8 cellular contexts compared by ENCODE assay signal in genomic region chr9:78234810-78235209, GRCh38. TPM values are rescaled to one million over a fixed set of nuclear protein-coding genes. Genes with fewer than 3 reads are reported as not detected.
A peak's percentile ranks its signal among the peaks of the same experiment; 100 is the strongest.
DNase-seq lines count a peak whose midpoint lies in the region; ATAC-seq, FAIRE-seq and TF ChIP-seq lines count a peak whose summit lies in the region.

No MANE protein-coding gene starts in this region.

- TF ChIP-seq CTCF in AG04450 (IDR thresholded peaks at IDR 0.05; ENCODE audit: low read depth, low read length) = no peak
- TF ChIP-seq CTCF in bronchial epithelial cell (IDR thresholded peaks at IDR 0.05; ENCODE audit: insufficient read depth, low read length, severe bottlenecking) = no peak
- no peak for TF ChIP-seq CTCF in mesothelial cell of epicardium (IDR thresholded peaks at IDR 0.05; ENCODE audit: unreplicated experiment)

- H3K27me3 ChIP-seq in AG04450 (ENCODE audit: control insufficient read depth, insufficient read depth, low read length) = no peaks in the 10 kb centered on the region
- H3K27me3 ChIP-seq in HUES6 (ENCODE audit: control insufficient read depth, insufficient read depth, low read length) = no peaks in the 10 kb centered on the region
- no peaks in the 10 kb centered on the region for H3K27me3 ChIP-seq in bronchial epithelial cell (ENCODE audit: control insufficient read depth, insufficient read depth, low read length)

- peak overlapping the region; percentile 80 for H3K4me3 ChIP-seq in AG04450 (ENCODE audit: low read depth, low read length)
- peak overlapping the region; percentile 96 for H3K4me3 ChIP-seq in HUES6 (ENCODE audit: low read depth, low read length)
- H3K4me3 ChIP-seq in bronchial epithelial cell (ENCODE audit: low read depth, low read length) = peak overlapping the region; percentile 86

- H3K4me1 Mint-ChIP-seq in mesothelial cell of epicardium = peaks cover 21% of the 10 kb centered on the region

- POLR2A ChIA-PET in AG04450 (lab: Yijun Ruan, JAX) = no interaction called here

- DNase-seq in AG04450 (ENCODE audit: low read depth, low spot score) (no peak), bronchial epithelial cell (ENCODE audit: low read depth) (peak; percentile 17), mesothelial cell of epicardium (ENCODE audit: low spot score in 2 of 2, unreplicated experiment in 2 of 2) (no peak)
- no peak for DNase-seq in activated CD8-positive, alpha-beta memory T cell treated with anti-CD3 and anti-CD28 coated beads, Interleukin-2, amount 50 U/mL, for 4 hours

- peak overlapping the region; percentile 97 for H3K4me3 Mint-ChIP-seq in mesothelial cell of epicardium

- H3K36me3 ChIP-seq in HUES6 (ENCODE audit: control insufficient read depth, insufficient read depth, low read length) = peaks cover 9% of the 10 kb centered on the region
- H3K36me3 ChIP-seq in bronchial epithelial cell (ENCODE audit: control insufficient read depth, insufficient read depth, low read length) = no peaks in the 10 kb centered on the region

- H3K36me3 Mint-ChIP-seq in mesothelial cell of epicardium = no peaks in the 10 kb centered on the region

- CTCF ChIA-PET in AG04450 (lab: Charles Lee) = no interaction called here

- no peaks in the 10 kb centered on the region for H3K9me3 Mint-ChIP-seq in mesothelial cell of epicardium

- H3K4me1 ChIP-seq in HUES6 (ENCODE audit: control insufficient read depth, insufficient read depth, low read length) = peaks cover 3% of the 10 kb centered on the region

- H3K27ac ChIP-seq in AG04450 (ENCODE audit: low read depth, low read length) (no peak overlapping the region), HUES6 (ENCODE audit: low read depth, low read length) (no peak overlapping the region)

- FAIRE-seq in bronchial epithelial cell (lab: Jason Lieb, UNC) = no peak

- no peak overlapping the region for H3K27ac Mint-ChIP-seq in mesothelial cell of epicardium

- H3K9me3 ChIP-seq in AG04450 (ENCODE audit: control insufficient read depth, insufficient read depth, low read length) = no peaks in the 10 kb centered on the region
- H3K9me3 ChIP-seq in HUES6 (ENCODE audit: control insufficient read depth, insufficient read depth, low read depth, low read length) = no peaks in the 10 kb centered on the region

- H3K9ac ChIP-seq in HUES6 (ENCODE audit: low read length) = peak overlapping the region; percentile 93

- H3K27me3 Mint-ChIP-seq in mesothelial cell of epicardium (ENCODE audit: low read depth) = no peaks in the 10 kb centered on the region

- no peak for ATAC-seq in HG03159 (IDR thresholded peaks at IDR 0.05; ENCODE audit: unreplicated experiment)
- no peak for ATAC-seq in HG03520 (IDR thresholded peaks at IDR 0.05; ENCODE audit: unreplicated experiment)
- ATAC-seq in HG03135 (IDR thresholded peaks at IDR 0.05; ENCODE audit: unreplicated experiment) = no peak

RNA-seq across cellular contexts. Expression of gene CEP78, which starts 1.1 kb away (rescaled TPM):
- 7.8 and 11.0 TPM in 2 replicates for polyA plus RNA-seq in AG04450 (2011; rRNA removed)
- 5.7 and 8.0 TPM in 2 replicates for polyA minus RNA-seq in AG04450 (2011; rRNA and poly(A)+ RNA removed)
- total RNA-seq in bronchial epithelial cell (5.9 and 7.4 TPM in 2 replicates), mesothelial cell of epicardium (39.3 to 40.9 TPM (median 39.7 TPM) in 3 replicates)
